Comparison of ENCODE assay signal across 1 cellular context in the genomic region with DNA sequence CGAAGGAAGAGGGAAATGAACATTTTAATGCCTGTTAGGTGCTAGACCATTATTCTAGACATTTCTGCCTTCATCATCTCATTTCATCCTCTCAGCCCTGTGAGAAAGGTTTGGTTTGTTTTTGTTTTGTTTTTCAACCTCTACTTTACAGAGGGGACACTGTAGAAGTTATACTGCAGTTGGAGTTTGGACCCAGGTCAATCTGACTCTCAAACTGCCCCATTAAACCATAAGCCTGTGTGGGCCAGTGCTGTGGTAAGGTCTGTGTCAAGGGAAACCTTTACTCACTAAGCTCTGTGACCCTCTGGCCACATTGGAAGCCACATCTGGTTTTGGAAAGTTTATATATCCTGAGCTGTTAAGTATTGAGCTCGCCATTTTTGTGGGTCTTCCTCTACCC.
A peak's percentile ranks its signal among the peaks of the same experiment; 100 is the strongest.
TF ChIP-seq lines count a peak whose summit lies in the region.

No MANE protein-coding gene starts in this region.

TF ChIP-seq in HepG2, 621 proteins besides CTCF, POLR2A, EP300 and RAD21 (continued from another document):
- peak; percentile 36; the same call in 1 of the 2 replicates for TF ChIP-seq ZNF331 (CRISPR knock-in tag; IDR thresholded peaks at IDR 0.05)
- TF ChIP-seq THYN1 (CRISPR knock-in tag; IDR thresholded peaks at IDR 0.05; ENCODE audit: borderline replicate concordance, low read depth): no peak
- peak; percentile 16; the same call in 1 of the 2 replicates for TF ChIP-seq DPF2 (CRISPR knock-in tag; IDR thresholded peaks at IDR 0.05; ENCODE audit: borderline replicate concordance, low read depth)
- TF ChIP-seq RARA (CRISPR knock-in tag; IDR thresholded peaks at IDR 0.05): peak; percentile 36; the same call in 1 of the 2 replicates
- TF ChIP-seq RNF2 (conservative IDR thresholded peaks at IDR 0.05; ENCODE audit: low read depth): no peak
- TF ChIP-seq MED1 (CRISPR knock-in tag; IDR thresholded peaks at IDR 0.05): 0 out of 2 replicates have a peak, but pooled peaks have one; percentile 33
- TF ChIP-seq, protein P1, sequence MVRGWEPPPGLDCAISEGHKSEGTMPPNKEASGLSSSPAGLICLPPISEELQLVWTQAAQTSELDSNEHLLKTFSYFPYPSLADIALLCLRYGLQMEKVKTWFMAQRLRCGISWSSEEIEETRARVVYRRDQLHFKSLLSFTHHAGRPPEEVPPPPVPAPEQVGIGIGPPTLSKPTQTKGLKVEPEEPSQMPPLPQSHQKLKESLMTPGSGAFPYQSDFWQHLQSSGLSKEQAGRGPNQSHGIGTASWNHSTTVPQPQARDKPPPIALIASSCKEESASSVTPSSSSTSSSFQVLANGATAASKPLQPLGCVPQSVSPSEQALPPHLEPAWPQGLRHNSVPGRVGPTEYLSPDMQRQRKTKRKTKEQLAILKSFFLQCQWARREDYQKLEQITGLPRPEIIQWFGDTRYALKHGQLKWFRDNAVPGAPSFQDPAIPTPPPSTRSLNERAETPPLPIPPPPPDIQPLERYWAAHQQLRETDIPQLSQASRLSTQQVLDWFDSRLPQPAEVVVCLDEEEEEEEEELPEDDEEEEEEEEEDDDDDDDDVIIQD (CRISPR knock-in tag; IDR thresholded peaks at IDR 0.05; ENCODE audit: low read depth): no peak
- TF ChIP-seq ZNF644 (CRISPR knock-in tag; IDR thresholded peaks at IDR 0.05; ENCODE audit: low read depth): peak; percentile 66; the same call in 1 of the 2 replicates
- peak; percentile 47; the same call in 1 of the 2 replicates for TF ChIP-seq NCOR1 (IDR thresholded peaks at IDR 0.05; ENCODE audit: borderline replicate concordance, low read length)
- no peak for TF ChIP-seq SOX13 (IDR thresholded peaks at IDR 0.05)
- peak in 1 of 2 experiments; percentile 15; a peak in 1 of 4 replicates for TF ChIP-seq SOX13 (CRISPR knock-in tag; conservative IDR thresholded peaks at IDR 0.05 in 1 of 2, IDR thresholded peaks at IDR 0.05 in 1 of 2)
- TF ChIP-seq NKX3-1 (CRISPR knock-in tag; IDR thresholded peaks at IDR 0.05): no peak
- TF ChIP-seq LCORL (IDR thresholded peaks at IDR 0.05): no peak
- peak; percentile 70 for TF ChIP-seq LCORL (CRISPR knock-in tag; IDR thresholded peaks at IDR 0.05)
- 0 out of 2 replicates have a peak, but pooled peaks have one; percentile 8 for TF ChIP-seq FOSL2 (CRISPR knock-in tag; IDR thresholded peaks at IDR 0.05)
- 0 out of 2 replicates have a peak, but pooled peaks have one; percentile 29 for TF ChIP-seq ZBTB7B (CRISPR knock-in tag; IDR thresholded peaks at IDR 0.05)
- TF ChIP-seq, protein P2, sequence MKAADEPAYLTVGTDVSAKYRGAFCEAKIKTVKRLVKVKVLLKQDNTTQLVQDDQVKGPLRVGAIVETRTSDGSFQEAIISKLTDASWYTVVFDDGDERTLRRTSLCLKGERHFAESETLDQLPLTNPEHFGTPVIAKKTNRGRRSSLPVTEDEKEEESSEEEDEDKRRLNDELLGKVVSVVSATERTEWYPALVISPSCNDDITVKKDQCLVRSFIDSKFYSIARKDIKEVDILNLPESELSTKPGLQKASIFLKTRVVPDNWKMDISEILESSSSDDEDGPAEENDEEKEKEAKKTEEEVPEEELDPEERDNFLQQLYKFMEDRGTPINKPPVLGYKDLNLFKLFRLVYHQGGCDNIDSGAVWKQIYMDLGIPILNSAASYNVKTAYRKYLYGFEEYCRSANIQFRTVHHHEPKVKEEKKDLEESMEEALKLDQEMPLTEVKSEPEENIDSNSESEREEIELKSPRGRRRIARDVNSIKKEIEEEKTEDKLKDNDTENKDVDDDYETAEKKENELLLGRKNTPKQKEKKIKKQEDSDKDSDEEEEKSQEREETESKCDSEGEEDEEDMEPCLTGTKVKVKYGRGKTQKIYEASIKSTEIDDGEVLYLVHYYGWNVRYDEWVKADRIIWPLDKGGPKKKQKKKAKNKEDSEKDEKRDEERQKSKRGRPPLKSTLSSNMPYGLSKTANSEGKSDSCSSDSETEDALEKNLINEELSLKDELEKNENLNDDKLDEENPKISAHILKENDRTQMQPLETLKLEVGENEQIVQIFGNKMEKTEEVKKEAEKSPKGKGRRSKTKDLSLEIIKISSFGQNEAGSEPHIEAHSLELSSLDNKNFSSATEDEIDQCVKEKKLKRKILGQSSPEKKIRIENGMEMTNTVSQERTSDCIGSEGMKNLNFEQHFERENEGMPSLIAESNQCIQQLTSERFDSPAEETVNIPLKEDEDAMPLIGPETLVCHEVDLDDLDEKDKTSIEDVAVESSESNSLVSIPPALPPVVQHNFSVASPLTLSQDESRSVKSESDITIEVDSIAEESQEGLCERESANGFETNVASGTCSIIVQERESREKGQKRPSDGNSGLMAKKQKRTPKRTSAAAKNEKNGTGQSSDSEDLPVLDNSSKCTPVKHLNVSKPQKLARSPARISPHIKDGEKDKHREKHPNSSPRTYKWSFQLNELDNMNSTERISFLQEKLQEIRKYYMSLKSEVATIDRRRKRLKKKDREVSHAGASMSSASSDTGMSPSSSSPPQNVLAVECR (CRISPR knock-in tag; IDR thresholded peaks at IDR 0.05; ENCODE audit: borderline replicate concordance): peak; percentile 20; the same call in 1 of the 2 replicates
- peak; percentile 70 for TF ChIP-seq PAXIP1 (CRISPR knock-in tag; conservative IDR thresholded peaks at IDR 0.05)
- no peak for TF ChIP-seq MATR3 (CRISPR knock-in tag; IDR thresholded peaks at IDR 0.05)
- TF ChIP-seq NR2F6 (IDR thresholded peaks at IDR 0.05): 0 out of 2 replicates have a peak, but pooled peaks have one; percentile 20
- 0 out of 2 replicates have a peak, but pooled peaks have one; percentile 23 for TF ChIP-seq NR2F6 (CRISPR knock-in tag; IDR thresholded peaks at IDR 0.05)
- TF ChIP-seq, protein P3, sequence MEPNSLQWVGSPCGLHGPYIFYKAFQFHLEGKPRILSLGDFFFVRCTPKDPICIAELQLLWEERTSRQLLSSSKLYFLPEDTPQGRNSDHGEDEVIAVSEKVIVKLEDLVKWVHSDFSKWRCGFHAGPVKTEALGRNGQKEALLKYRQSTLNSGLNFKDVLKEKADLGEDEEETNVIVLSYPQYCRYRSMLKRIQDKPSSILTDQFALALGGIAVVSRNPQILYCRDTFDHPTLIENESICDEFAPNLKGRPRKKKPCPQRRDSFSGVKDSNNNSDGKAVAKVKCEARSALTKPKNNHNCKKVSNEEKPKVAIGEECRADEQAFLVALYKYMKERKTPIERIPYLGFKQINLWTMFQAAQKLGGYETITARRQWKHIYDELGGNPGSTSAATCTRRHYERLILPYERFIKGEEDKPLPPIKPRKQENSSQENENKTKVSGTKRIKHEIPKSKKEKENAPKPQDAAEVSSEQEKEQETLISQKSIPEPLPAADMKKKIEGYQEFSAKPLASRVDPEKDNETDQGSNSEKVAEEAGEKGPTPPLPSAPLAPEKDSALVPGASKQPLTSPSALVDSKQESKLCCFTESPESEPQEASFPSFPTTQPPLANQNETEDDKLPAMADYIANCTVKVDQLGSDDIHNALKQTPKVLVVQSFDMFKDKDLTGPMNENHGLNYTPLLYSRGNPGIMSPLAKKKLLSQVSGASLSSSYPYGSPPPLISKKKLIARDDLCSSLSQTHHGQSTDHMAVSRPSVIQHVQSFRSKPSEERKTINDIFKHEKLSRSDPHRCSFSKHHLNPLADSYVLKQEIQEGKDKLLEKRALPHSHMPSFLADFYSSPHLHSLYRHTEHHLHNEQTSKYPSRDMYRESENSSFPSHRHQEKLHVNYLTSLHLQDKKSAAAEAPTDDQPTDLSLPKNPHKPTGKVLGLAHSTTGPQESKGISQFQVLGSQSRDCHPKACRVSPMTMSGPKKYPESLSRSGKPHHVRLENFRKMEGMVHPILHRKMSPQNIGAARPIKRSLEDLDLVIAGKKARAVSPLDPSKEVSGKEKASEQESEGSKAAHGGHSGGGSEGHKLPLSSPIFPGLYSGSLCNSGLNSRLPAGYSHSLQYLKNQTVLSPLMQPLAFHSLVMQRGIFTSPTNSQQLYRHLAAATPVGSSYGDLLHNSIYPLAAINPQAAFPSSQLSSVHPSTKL (CRISPR knock-in tag; IDR thresholded peaks at IDR 0.05): peak; percentile 52; the same call in 1 of the 2 replicates
- 0 out of 2 replicates have a peak, but pooled peaks have one; percentile 23 for TF ChIP-seq SALL1 (CRISPR knock-in tag; IDR thresholded peaks at IDR 0.05)
- TF ChIP-seq HNF4G (IDR thresholded peaks at IDR 0.05; ENCODE audit: borderline replicate concordance, low read depth, low read length): peak; percentile 67
- peak; percentile 83; the same call in 1 of the 2 replicates for TF ChIP-seq HNF4G (CRISPR knock-in tag; IDR thresholded peaks at IDR 0.05; ENCODE audit: borderline replicate concordance, low read depth)
- peak; percentile 63; the same call in 1 of the 2 replicates for TF ChIP-seq SAP130 (CRISPR knock-in tag; IDR thresholded peaks at IDR 0.05; ENCODE audit: low read depth)
- 0 out of 2 replicates have a peak, but pooled peaks have one; percentile 16 for TF ChIP-seq FOXK1 (CRISPR knock-in tag; IDR thresholded peaks at IDR 0.05; ENCODE audit: borderline replicate concordance, low read depth)
